ENCODE assay signal across 24 cellular contexts in genomic region chr20:56389807-56390206, GRCh38. TPM values are rescaled to one million over a fixed set of nuclear protein-coding genes. Genes with fewer than 3 reads are reported as not detected.
DNase-seq lines count a peak whose midpoint lies in the region; ATAC-seq, FAIRE-seq and TF ChIP-seq lines count a peak whose summit lies in the region.
"Had no signal": no experiment of that assay in that cellular context is flagged by ENCODE, and none has a peak within 500 bp of the region (broad histone marks: within the 10 kb centered on the region; RNA-seq: fewer than 3 reads in every experiment).

No MANE protein-coding gene starts in this region.

- no peaks in the 10 kb centered on the region for H3K9me3 Mint-ChIP-seq in activated naive CD4-positive, alpha-beta T cell treated with anti-CD3 and anti-CD28 coated beads for 36 hours
- H3K9me3 Mint-ChIP-seq in progenitor cell of endocrine pancreas (ENCODE audit: low read depth), result no peaks in the 10 kb centered on the region
- H3K9me3 Mint-ChIP-seq: CD8-positive, alpha-beta memory T cell; stimulated activated naive B cell treated with anti-CD40 and anti-IgM and Interleukin-4, amounts not matched to agents 10 μg/mL and 1 μg/mL and 100 μg/mL, for 72 hours had no signal

- H3K36me3 ChIP-seq in Karpas-422 (ENCODE audit: insufficient read depth, low read length) (peaks cover 38% of the 10 kb centered on the region), GM12878 (ENCODE audit: control insufficient read depth in 2 of 2, insufficient read depth in 2 of 2, low read length in 1 of 2) (peaks cover 3 to 18% of the 10 kb centered on the region in 2 experiments; a peak in 3 of 4 replicates)

- FAIRE-seq in GM12878 (lab: Jason Lieb, UNC), result no peak
- FAIRE-seq: GM19239 had no signal

- H3K79me2 ChIP-seq in Karpas-422 (ENCODE audit: low read length) (peaks cover 91% of the 10 kb centered on the region), GM12878 (ENCODE audit: control insufficient read depth, insufficient read depth, low read length) (peaks cover 62% of the 10 kb centered on the region)

- H3K9ac ChIP-seq in Karpas-422 (ENCODE audit: low read length), result no peak overlapping the region; the same call in 1 of the 2 replicates
- H3K9ac ChIP-seq in GM12878 (ENCODE audit: control insufficient read depth, insufficient read depth, low read length), result no peak overlapping the region
- H3K9ac ChIP-seq: KMS-11 had no signal

- H3K9me3 ChIP-seq in Karpas-422 (ENCODE audit: low read length) (no peaks in the 10 kb centered on the region), GM12878 (replicated peaks; ENCODE audit: control insufficient read depth, insufficient read depth, low read length) (no peaks in the 10 kb centered on the region)
- H3K9me3 ChIP-seq: esophagus squamous epithelium, tibial nerve had no signal

- H3K36me3 Mint-ChIP-seq in activated naive CD4-positive, alpha-beta T cell treated with anti-CD3 and anti-CD28 coated beads for 36 hours (ENCODE audit: low read depth), result peaks cover 59% of the 10 kb centered on the region
- peaks cover 16% of the 10 kb centered on the region for H3K36me3 Mint-ChIP-seq in progenitor cell of endocrine pancreas (ENCODE audit: insufficient read depth)

- in situ Hi-C loops in GM12878 (cut with MboI), result no loop called here

- H3K27ac Mint-ChIP-seq in activated naive CD4-positive, alpha-beta T cell treated with anti-CD3 and anti-CD28 coated beads for 36 hours, result no peak overlapping the region
- no peak overlapping the region for H3K27ac Mint-ChIP-seq in progenitor cell of endocrine pancreas
- H3K27ac Mint-ChIP-seq: stimulated activated naive B cell treated with anti-CD40 and anti-IgM and Interleukin-4, amounts not matched to agents 10 μg/mL and 1 μg/mL and 100 μg/mL, for 72 hours had no signal

- H2AFZ ChIP-seq in Karpas-422 (ENCODE audit: low read length) (no peak overlapping the region), GM12878 (ENCODE audit: control insufficient read depth, low read depth, low read length) (no peak overlapping the region)

- intact Hi-C loops in activated naive CD4-positive, alpha-beta T cell treated with anti-CD3 and anti-CD28 coated beads for 36 hours (cut with micrococcal nuclease), result no loop called here
- intact Hi-C loops in GM12878 (cut with micrococcal nuclease; ENCODE audit: unreplicated experiment), result no loop called here

- no peak for TF ChIP-seq EP300 in GM12878 (IDR thresholded peaks at IDR 0.05; ENCODE audit: borderline replicate concordance in 1 of 2, control insufficient read depth in 1 of 2, low read depth in 2 of 2, low read length in 2 of 2)

- DNase-seq in activated naive CD4-positive, alpha-beta T cell treated with anti-CD3 and anti-CD28 coated beads for 36 hours, result no peak
- DNase-seq in activated naive CD4-positive, alpha-beta T cell treated with Interleukin-2 at 50 U/mL for 16 hours, result no peak
- no peak for DNase-seq in Karpas-422
- no peak for DNase-seq in GM12878 (ENCODE audit: low read depth, low spot score)
- no peak for DNase-seq in progenitor cell of endocrine pancreas (ENCODE audit: low spot score, unreplicated experiment)
- no peak for DNase-seq in stimulated activated CD4-positive, alpha-beta T cell treated with anti-CD3 and anti-CD28 coated beads, Interleukin-2, amount 100 ng/mL, for 24 hours
- no peak for DNase-seq in HT-29 (ENCODE audit: low spot score)
- no peak for DNase-seq in RPMI8226
- DNase-seq: activated CD4-positive, CD25-positive, alpha-beta regulatory T cell treated with anti-CD3 and anti-CD28 coated beads, Interleukin-2, amount 50 U/mL, for 72 hours; CD8-positive, alpha-beta memory T cell; esophagus squamous epithelium; left colon; NCI-H1105 treated with DMSO at 0.1 percent for 48 hours; NCI-H2107; NCI-H69; stimulated activated naive B cell treated with anti-CD40 and anti-IgM and Interleukin-4, amounts not matched to agents 10 μg/mL and 1 μg/mL and 100 μg/mL, for 72 hours; T1000 had no signal

- no peaks in the 10 kb centered on the region for H3K27me3 ChIP-seq in Karpas-422 (ENCODE audit: low read length)
- no peaks in the 10 kb centered on the region for H3K27me3 ChIP-seq in GM12878 (replicated peaks in 1 of 2; ENCODE audit: control insufficient read depth in 2 of 2, insufficient read depth in 2 of 2, low read length in 1 of 2)
- H3K27me3 ChIP-seq: cardiac muscle cell, esophagus squamous epithelium, tibial nerve had no signal

- no peaks in the 10 kb centered on the region for H3K27me3 Mint-ChIP-seq in activated naive CD4-positive, alpha-beta T cell treated with anti-CD3 and anti-CD28 coated beads for 36 hours (ENCODE audit: low read depth)
- no peaks in the 10 kb centered on the region for H3K27me3 Mint-ChIP-seq in progenitor cell of endocrine pancreas
- H3K27me3 Mint-ChIP-seq: stimulated activated naive B cell treated with anti-CD40 and anti-IgM and Interleukin-4, amounts not matched to agents 10 μg/mL and 1 μg/mL and 100 μg/mL, for 72 hours had no signal

- peak overlapping the region; percentile 16 for H3K4me3 Mint-ChIP-seq in activated naive CD4-positive, alpha-beta T cell treated with anti-CD3 and anti-CD28 coated beads for 36 hours
- peak overlapping the region; percentile 44 for H3K4me3 Mint-ChIP-seq in progenitor cell of endocrine pancreas (ENCODE audit: low read depth)
- H3K4me3 Mint-ChIP-seq: stimulated activated naive B cell treated with anti-CD40 and anti-IgM and Interleukin-4, amounts not matched to agents 10 μg/mL and 1 μg/mL and 100 μg/mL, for 72 hours had no signal

- H3K4me1 ChIP-seq in Karpas-422 (ENCODE audit: low read length) (peaks cover 25% of the 10 kb centered on the region), GM12878 (ENCODE audit: control insufficient read depth, insufficient read depth, low read length) (peaks cover 3% of the 10 kb centered on the region; the same call in 1 of the 2 replicates)

- no peaks in the 10 kb centered on the region for H3K9me2 ChIP-seq in Karpas-422 (replicated peaks; ENCODE audit: insufficient read depth, low read length)

- H3K4me3 ChIP-seq in Karpas-422 (ENCODE audit: low read length) (no peak overlapping the region), GM12878 (0 out of 2 replicates have a peak overlapping the region, but pooled peaks have one; percentile 3)
- H3K4me3 ChIP-seq: esophagus squamous epithelium, tibial nerve had no signal

- SMC1A ChIA-PET in GM12878 (lab: Charles Lee; ENCODE audit: uncharacterized antibody, unreplicated experiment), result no interaction called here

- RAD21 ChIA-PET in GM12878 (lab: Charles Lee; ENCODE audit: unreplicated experiment), result no interaction called here

- peaks cover 21% of the 10 kb centered on the region for H3K4me1 Mint-ChIP-seq in activated naive CD4-positive, alpha-beta T cell treated with anti-CD3 and anti-CD28 coated beads for 36 hours (ENCODE audit: low read depth)
- peaks cover 18% of the 10 kb centered on the region for H3K4me1 Mint-ChIP-seq in progenitor cell of endocrine pancreas (ENCODE audit: low read depth)

- peak overlapping the region; percentile 19 for H3K4me2 ChIP-seq in Karpas-422 (ENCODE audit: low read depth, low read length, poor library complexity, severe bottlenecking)
- peak overlapping the region; percentile 3; the same call in 1 of the 2 replicates for H3K4me2 ChIP-seq in GM12878 (ENCODE audit: control insufficient read depth, insufficient read depth)

- ATAC-seq in GM12878, result no peak
- ATAC-seq: HCT116; left colon; stimulated activated naive B cell treated with anti-CD40 and anti-IgM and Interleukin-4, amounts not matched to agents 10 μg/mL and 1 μg/mL and 100 μg/mL, for 72 hours had no signal

- BruUV-seq in GM12878 (replicated peaks; lab: Mats Ljungman, UMichigan), result no TSS peak

- WGBS in GM12878 (ENCODE audit: insufficient coverage, insufficient replicate concordance, low lambda C conversion rate, missing lambda C conversion rate), result 98% methylated on average over 4 of the region's 4 CpGs

- POLR2A ChIA-PET in GM12878 (lab: Charles Lee), result interaction anchor here (0.6 kb wide), 1 partner anchor 9 kb away, joined by 3 read pairs; no protein-coding TSS in a partner anchor

- CTCF ChIA-PET in activated naive CD4-positive, alpha-beta T cell treated with anti-CD3 and anti-CD28 coated beads for 36 hours (lab: Charles Lee), result no interaction called here
- CTCF ChIA-PET in GM12878 (lab: Yijun Ruan, JAX), result no interaction called here

- TF ChIP-seq CTCF in GM12878 (IDR thresholded peaks at IDR 0.05 in 2 of 3, conservative IDR thresholded peaks at IDR 0.05 in 1 of 3; ENCODE audit: control insufficient read depth in 2 of 3, extremely low read depth in 1 of 3, insufficient read depth in 1 of 3, low read depth in 3 of 3, low read length in 3 of 3), result no peak
- TF ChIP-seq CTCF in progenitor cell of endocrine pancreas (IDR thresholded peaks at IDR 0.05; ENCODE audit: unreplicated experiment), result no peak

- TF ChIP-seq POLR2A in GM12878 (IDR thresholded peaks at IDR 0.05; ENCODE audit: low read depth, low read length), result no peak

- no peak overlapping the region for H3K27ac ChIP-seq in Karpas-422 (ENCODE audit: low read length)
- no peak overlapping the region for H3K27ac ChIP-seq in GM12878 (ENCODE audit: control insufficient read depth, insufficient read depth)
- H3K27ac ChIP-seq: cardiac muscle cell, esophagus squamous epithelium, KMS-11, tibial nerve had no signal

- no peak for TF ChIP-seq RAD21 in GM12878 (IDR thresholded peaks at IDR 0.05; ENCODE audit: insufficient read depth, low read depth, low read length)

- peaks cover 5% of the 10 kb centered on the region; the same call in 1 of the 2 replicates for H4K20me1 ChIP-seq in Karpas-422 (ENCODE audit: insufficient read depth, low read depth, low read length)
- H4K20me1 ChIP-seq in GM12878 (ENCODE audit: control insufficient read depth, insufficient read depth), result peaks cover 2% of the 10 kb centered on the region

RNA-seq across cellular contexts. Expression of gene AURKA, which starts 2.2 kb away (rescaled TPM):
- total RNA-seq in activated naive CD4-positive, alpha-beta T cell treated with anti-CD3 and anti-CD28 coated beads for 36 hours, result 100 to 1,000 TPM; 115 to 121 TPM
- 46.8 and 53.8 TPM in 2 replicates for total RNA-seq in Karpas-422 (2014; rRNA removed; shearing (Covaris generic); ENCODE audit: low replicate concordance)
- total RNA-seq in GM12878 (2013; cell fraction: nucleolus; rRNA removed), result 18.8 and 19.4 TPM in 2 replicates
- total RNA-seq in GM12878 (2014; rRNA removed) (57.3 and 63.1 TPM in 2 replicates), GM12878 (2014; rRNA removed; fragmentation: Illumina TruSeq; extraction: Trizol) (67.9 and 71.6 TPM in 2 replicates), GM12878 (2021) (59.4 and 61.2 TPM in 2 replicates), progenitor cell of endocrine pancreas (24.5 and 26.1 TPM in 2 replicates)
- 20.0 TPM for polyA plus RNA-seq in GM12878 (2011; ENCODE audit: low read depth)
- polyA plus RNA-seq in GM12878 (2011; rRNA removed) (87.6 and 108 TPM in 2 replicates), GM12878 (2014; fragmentation: Illumina TruSeq; extraction: Trizol) (98.7 and 113 TPM in 2 replicates), GM12878 (2014; fragmentation: Nextera tagmentation; extraction: Ambion mirVana) (10 to 100 TPM; 70.9 to 75.2 TPM), GM12878 (2014; rRNA removed) (58.3 and 60.8 TPM in 2 replicates), GM12878 (2016; fragmentation: Nextera tagmentation; extraction: Ambion mirVana) (100 to 1,000 TPM; 120 to 122 TPM)
- polyA plus RNA-seq in GM12878 (2011; cell fraction: cytosol; rRNA removed), result 66.6 and 74.8 TPM in 2 replicates
- 37.8 and 38.0 TPM in 2 replicates for polyA plus RNA-seq in GM12878 (2011; cell fraction: nucleus; rRNA removed)
- 19.8 and 28.8 TPM in 2 replicates for polyA plus RNA-seq in GM12878 (2012)
- polyA minus RNA-seq in GM12878 (2011; rRNA and poly(A)+ RNA removed), result 55.3 and 61.1 TPM in 2 replicates
- 31.7 and 35.6 TPM in 2 replicates for polyA minus RNA-seq in GM12878 (2011; cell fraction: cytosol; rRNA and poly(A)+ RNA removed)
- polyA minus RNA-seq in GM12878 (2011; cell fraction: nucleus; rRNA and poly(A)+ RNA removed), result 11.7 and 18.3 TPM in 2 replicates
- 75.4 and 94.1 TPM in 2 replicates for total RNA-seq in HT-29 (2014; rRNA removed; shearing (Covaris generic))

RNA-seq across cellular contexts. Expression of gene CSTF1, which starts 2.6 kb away (rescaled TPM):
- 10 to 100 TPM; 68.0 to 70.7 TPM for total RNA-seq in activated naive CD4-positive, alpha-beta T cell treated with anti-CD3 and anti-CD28 coated beads for 36 hours
- total RNA-seq in Karpas-422 (2014; rRNA removed; shearing (Covaris generic); ENCODE audit: low replicate concordance), result 41.5 and 75.2 TPM in 2 replicates
- 45.6 and 47.2 TPM in 2 replicates for total RNA-seq in GM12878 (2013; cell fraction: nucleolus; rRNA removed)
- total RNA-seq in GM12878 (2014; rRNA removed), result 41.9 and 42.7 TPM in 2 replicates
- 42.5 and 45.8 TPM in 2 replicates for total RNA-seq in GM12878 (2014; rRNA removed; fragmentation: Illumina TruSeq; extraction: Trizol)
- 39.7 and 41.8 TPM in 2 replicates for total RNA-seq in GM12878 (2021)
- 23.0 TPM for polyA plus RNA-seq in GM12878 (2011; ENCODE audit: low read depth)
- polyA plus RNA-seq in GM12878 (2011; rRNA removed), result 81.4 and 89.1 TPM in 2 replicates
- polyA plus RNA-seq in GM12878 (2011; cell fraction: cytosol; rRNA removed), result 71.6 and 81.5 TPM in 2 replicates
- 60.9 and 66.0 TPM in 2 replicates for polyA plus RNA-seq in GM12878 (2011; cell fraction: nucleus; rRNA removed)
- polyA plus RNA-seq in GM12878 (2012), result 31.3 and 34.4 TPM in 2 replicates
- polyA plus RNA-seq in GM12878 (2014; fragmentation: Illumina TruSeq; extraction: Trizol), result 56.2 and 57.8 TPM in 2 replicates
- 10 to 100 TPM; 63.3 to 66.0 TPM for polyA plus RNA-seq in GM12878 (2014; fragmentation: Nextera tagmentation; extraction: Ambion mirVana)
- 44.9 and 47.2 TPM in 2 replicates for polyA plus RNA-seq in GM12878 (2014; rRNA removed)
- polyA plus RNA-seq in GM12878 (2016; fragmentation: Nextera tagmentation; extraction: Ambion mirVana), result 10 to 100 TPM; 43.3 to 54.5 TPM
- 115 and 172 TPM in 2 replicates for polyA minus RNA-seq in GM12878 (2011; rRNA and poly(A)+ RNA removed)
- 28.7 and 32.7 TPM in 2 replicates for polyA minus RNA-seq in GM12878 (2011; cell fraction: cytosol; rRNA and poly(A)+ RNA removed)
- 30.7 and 45.1 TPM in 2 replicates for polyA minus RNA-seq in GM12878 (2011; cell fraction: nucleus; rRNA and poly(A)+ RNA removed)
- 43.5 and 46.8 TPM in 2 replicates for total RNA-seq in progenitor cell of endocrine pancreas
- 44.9 and 49.0 TPM in 2 replicates for total RNA-seq in HT-29 (2014; rRNA removed; shearing (Covaris generic))

RNA-seq across cellular contexts. Expression of gene CASS4, which starts 22.3 kb away (rescaled TPM):
- 1 to 10 TPM; 5.1 to 5.2 TPM for total RNA-seq in activated naive CD4-positive, alpha-beta T cell treated with anti-CD3 and anti-CD28 coated beads for 36 hours
- total RNA-seq in Karpas-422 (2014; rRNA removed; shearing (Covaris generic); ENCODE audit: low replicate concordance), result not detected in 2 replicates
- total RNA-seq in GM12878 (2013; cell fraction: nucleolus; rRNA removed), result 0.47 TPM in 1 of 2 replicates, not detected in the other
- total RNA-seq in GM12878 (2014; rRNA removed) (0.06 and 0.11 TPM in 2 replicates), GM12878 (2014; rRNA removed; fragmentation: Illumina TruSeq; extraction: Trizol) (0.09 and 0.14 TPM in 2 replicates), GM12878 (2021) (0.19 and 0.21 TPM in 2 replicates), progenitor cell of endocrine pancreas (0.09 and 0.26 TPM in 2 replicates)
- 0.14 TPM for polyA plus RNA-seq in GM12878 (2011; ENCODE audit: low read depth)
- polyA plus RNA-seq in GM12878 (2011; rRNA removed) (0.10 and 0.11 TPM in 2 replicates), GM12878 (2014; fragmentation: Illumina TruSeq; extraction: Trizol) (0.13 and 0.21 TPM in 2 replicates), GM12878 (2014; fragmentation: Nextera tagmentation; extraction: Ambion mirVana) (under 1 TPM; 0.04 to 0.11 TPM), GM12878 (2014; rRNA removed) (0.04 and 0.24 TPM in 2 replicates), GM12878 (2016; fragmentation: Nextera tagmentation; extraction: Ambion mirVana) (under 1 TPM in 1 of 2 experiments, not detected in 1; 0.05 TPM)
- polyA plus RNA-seq in GM12878 (2011; cell fraction: cytosol; rRNA removed), result 0.01 and 0.03 TPM in 2 replicates
- polyA plus RNA-seq in GM12878 (2011; cell fraction: nucleus; rRNA removed), result 0.09 and 0.15 TPM in 2 replicates
- 0.13 and 0.22 TPM in 2 replicates for polyA plus RNA-seq in GM12878 (2012)
- polyA minus RNA-seq in GM12878 (2011; rRNA and poly(A)+ RNA removed), result 0.10 and 0.15 TPM in 2 replicates
- not detected in 2 replicates for polyA minus RNA-seq in GM12878 (2011; cell fraction: cytosol; rRNA and poly(A)+ RNA removed)
- 0.10 and 0.12 TPM in 2 replicates for polyA minus RNA-seq in GM12878 (2011; cell fraction: nucleus; rRNA and poly(A)+ RNA removed)
- 0.05 TPM in 1 of 2 replicates, not detected in the other for total RNA-seq in HT-29 (2014; rRNA removed; shearing (Covaris generic))
- total RNA-seq: glomerular endothelial cell, SK-MEL-5 had no signal
- polyA plus RNA-seq: cardiac muscle cell had no signal

RNA-seq across cellular contexts. Expression of gene FAM210B, which starts 31.0 kb away (rescaled TPM):
- 1 to 10 TPM; 7.5 to 8.2 TPM for total RNA-seq in activated naive CD4-positive, alpha-beta T cell treated with anti-CD3 and anti-CD28 coated beads for 36 hours
- total RNA-seq in Karpas-422 (2014; rRNA removed; shearing (Covaris generic); ENCODE audit: low replicate concordance), result not detected in 2 replicates
- 1.3 and 1.7 TPM in 2 replicates for total RNA-seq in GM12878 (2013; cell fraction: nucleolus; rRNA removed)
- 0.56 and 1.1 TPM in 2 replicates for total RNA-seq in GM12878 (2014; rRNA removed)
- total RNA-seq in GM12878 (2014; rRNA removed; fragmentation: Illumina TruSeq; extraction: Trizol), result 0.51 and 0.94 TPM in 2 replicates
- 0.51 and 0.58 TPM in 2 replicates for total RNA-seq in GM12878 (2021)
- 0.71 TPM for polyA plus RNA-seq in GM12878 (2011; ENCODE audit: low read depth)
- polyA plus RNA-seq in GM12878 (2011; rRNA removed), result 1.4 and 1.8 TPM in 2 replicates
- polyA plus RNA-seq in GM12878 (2011; cell fraction: cytosol; rRNA removed), result 0.94 and 1.1 TPM in 2 replicates
- 0.16 and 0.79 TPM in 2 replicates for polyA plus RNA-seq in GM12878 (2011; cell fraction: nucleus; rRNA removed)
- polyA plus RNA-seq in GM12878 (2012), result 1.3 and 1.4 TPM in 2 replicates
- 0.79 and 0.97 TPM in 2 replicates for polyA plus RNA-seq in GM12878 (2014; fragmentation: Illumina TruSeq; extraction: Trizol)
- polyA plus RNA-seq in GM12878 (2014; fragmentation: Nextera tagmentation; extraction: Ambion mirVana), result under 1 TPM; 0.13 to 0.38 TPM
- polyA plus RNA-seq in GM12878 (2014; rRNA removed), result 0.46 and 0.53 TPM in 2 replicates
- 1 to 10 TPM; 1.3 TPM for polyA plus RNA-seq in GM12878 (2016; fragmentation: Nextera tagmentation; extraction: Ambion mirVana)
- polyA minus RNA-seq in GM12878 (2011; rRNA and poly(A)+ RNA removed), result 0.36 and 1.0 TPM in 2 replicates
- 0.40 and 0.94 TPM in 2 replicates for polyA minus RNA-seq in GM12878 (2011; cell fraction: cytosol; rRNA and poly(A)+ RNA removed)
- polyA minus RNA-seq in GM12878 (2011; cell fraction: nucleus; rRNA and poly(A)+ RNA removed), result 0.12 and 1.1 TPM in 2 replicates
- total RNA-seq in progenitor cell of endocrine pancreas, result 60.3 and 67.2 TPM in 2 replicates
- 3.5 and 4.4 TPM in 2 replicates for total RNA-seq in HT-29 (2014; rRNA removed; shearing (Covaris generic))
